In genomic region chr1:44105810-44106209, GRCh38 we compare ENCODE assay signal across 26 cellular contexts. TPM values are rescaled to one million over a fixed set of nuclear protein-coding genes. Genes with fewer than 3 reads are reported as not detected.
DNase-seq lines count a peak whose midpoint lies in the region; ATAC-seq and TF ChIP-seq lines count a peak whose summit lies in the region.
"Had no signal": no experiment of that assay in that cellular context is flagged by ENCODE, and none has a peak within 500 bp of the region (broad histone marks: within the 10 kb centered on the region; RNA-seq: fewer than 3 reads in every experiment).

No MANE protein-coding gene starts in this region.

- peaks cover 8% of the 10 kb centered on the region for H3K4me1 Mint-ChIP-seq in WTC11
- H3K4me1 Mint-ChIP-seq: CD14-positive monocyte; CD4-positive, CD25-positive, alpha-beta regulatory T cell; CD8-positive, alpha-beta memory T cell had no signal

- no peak for TF ChIP-seq CTCF in HEK293 (tag by site-specific recombination; IDR thresholded peaks at IDR 0.05)
- no peak for TF ChIP-seq CTCF in WTC11 (IDR thresholded peaks at IDR 0.05)
- TF ChIP-seq CTCF in esophagus muscularis mucosa (IDR thresholded peaks at IDR 0.05) = no peak
- no peak for TF ChIP-seq CTCF in smooth muscle cell (IDR thresholded peaks at IDR 0.05; ENCODE audit: borderline replicate concordance, insufficient read depth, poor library complexity, severe bottlenecking)

- H3K9me3 Mint-ChIP-seq in WTC11 = no peaks in the 10 kb centered on the region
- H3K9me3 Mint-ChIP-seq: CD8-positive, alpha-beta memory T cell had no signal

- CTCF ChIA-PET in HEK293 (lab: Yijun Ruan, JAX) (interaction anchor here (0.6 kb wide), 1 partner anchor 16 kb away, joined by 4 read pairs; no protein-coding TSS in a partner anchor), WTC11 (lab: Charles Lee) (interaction anchor here (0.6 kb wide), 1 partner anchor 502 kb away, joined by 3 read pairs; no protein-coding TSS in a partner anchor)

- H3K36me3 ChIP-seq in HEK293 (ENCODE audit: control insufficient read depth in 2 of 2, insufficient read depth in 1 of 2, low read length in 2 of 2) = no peaks in the 10 kb centered on the region
- no peaks in the 10 kb centered on the region for H3K36me3 ChIP-seq in esophagus muscularis mucosa
- H3K36me3 ChIP-seq in smooth muscle cell (ENCODE audit: low read depth) = no peaks in the 10 kb centered on the region
- H3K36me3 ChIP-seq: BE2C, BLaER1 had no signal

- H2AFZ ChIP-seq in smooth muscle cell (ENCODE audit: low read depth) = no peak overlapping the region

- WGBS in esophagus muscularis mucosa = 89% methylated on average over 3 of the region's 3 CpGs
- WGBS in smooth muscle cell (ENCODE audit: low lambda C conversion rate) = 96% methylated on average over 3 of the region's 3 CpGs

- H3K27me3 Mint-ChIP-seq in WTC11 (ENCODE audit: low read depth) = peaks cover 8% of the 10 kb centered on the region

- H3K79me2 ChIP-seq in smooth muscle cell (ENCODE audit: low read depth) = no peaks in the 10 kb centered on the region

- no peaks in the 10 kb centered on the region for H3K36me3 Mint-ChIP-seq in WTC11
- H3K36me3 Mint-ChIP-seq: CD14-positive monocyte; CD4-positive, alpha-beta memory T cell; CD4-positive, CD25-positive, alpha-beta regulatory T cell; CD8-positive, alpha-beta memory T cell had no signal

- H3K9me3 ChIP-seq in HEK293 (ENCODE audit: control insufficient read depth, insufficient read depth, low read depth, low read length) = no peaks in the 10 kb centered on the region
- no peaks in the 10 kb centered on the region for H3K9me3 ChIP-seq in esophagus muscularis mucosa
- H3K9me3 ChIP-seq in smooth muscle cell (replicated peaks; ENCODE audit: low read depth) = no peaks in the 10 kb centered on the region
- H3K9me3 ChIP-seq: BE2C, BLaER1 had no signal

- no peak for ATAC-seq in WTC11

- no peaks in the 10 kb centered on the region for H4K20me1 ChIP-seq in smooth muscle cell (ENCODE audit: low read depth)
- H4K20me1 ChIP-seq: BLaER1 had no signal

- no peak overlapping the region for H3K4me3 Mint-ChIP-seq in WTC11
- H3K4me3 Mint-ChIP-seq: CD14-positive monocyte; CD4-positive, alpha-beta memory T cell; CD4-positive, CD25-positive, alpha-beta regulatory T cell; CD8-positive, alpha-beta memory T cell had no signal

- no peaks in the 10 kb centered on the region for H3K4me1 ChIP-seq in HEK293 (ENCODE audit: control insufficient read depth, insufficient read depth, low read length)
- no peaks in the 10 kb centered on the region for H3K4me1 ChIP-seq in esophagus muscularis mucosa
- no peaks in the 10 kb centered on the region for H3K4me1 ChIP-seq in smooth muscle cell (ENCODE audit: low read depth)
- H3K4me1 ChIP-seq: BE2C, BLaER1 had no signal

- no peak for TF ChIP-seq POLR2A in esophagus muscularis mucosa (IDR thresholded peaks at IDR 0.05; ENCODE audit: low read depth)

- H3K27me3 ChIP-seq in esophagus muscularis mucosa = no peaks in the 10 kb centered on the region
- H3K27me3 ChIP-seq in smooth muscle cell (ENCODE audit: low read depth) = peaks cover 15% of the 10 kb centered on the region
- H3K27me3 ChIP-seq: BE2C, BLaER1 had no signal

- H3K27ac Mint-ChIP-seq in WTC11 = no peak overlapping the region
- H3K27ac Mint-ChIP-seq: CD14-positive monocyte; CD4-positive, alpha-beta memory T cell; CD4-positive, CD25-positive, alpha-beta regulatory T cell; CD8-positive, alpha-beta memory T cell had no signal

- H3K27ac ChIP-seq in HEK293 (ENCODE audit: extremely low read depth, low read depth, low read length) = no peak overlapping the region
- no peak overlapping the region for H3K27ac ChIP-seq in esophagus muscularis mucosa (replicated peaks in 1 of 4)
- H3K27ac ChIP-seq in smooth muscle cell (ENCODE audit: low read depth) = no peak overlapping the region
- H3K27ac ChIP-seq: BLaER1 had no signal

- H3K4me2 ChIP-seq in smooth muscle cell = no peak overlapping the region
- H3K4me2 ChIP-seq: BLaER1 had no signal

- no peak for TF ChIP-seq EP300 in esophagus muscularis mucosa (IDR thresholded peaks at IDR 0.05)

- H3K4me3 ChIP-seq in HEK293 (ENCODE audit: low read depth, low read length) (no peak overlapping the region), esophagus muscularis mucosa (no peak overlapping the region), smooth muscle cell (no peak overlapping the region)
- H3K4me3 ChIP-seq: BLaER1 had no signal

- POLR2A ChIA-PET in HEK293 (lab: Yijun Ruan, JAX) = no interaction called here
- POLR2A ChIA-PET in WTC11 (lab: Charles Lee) = no interaction called here

- DNase-seq in WTC11 (ENCODE audit: low spot score) (no peak), esophagus muscularis mucosa (ENCODE audit: extremely low spot score) (peak; percentile 77), smooth muscle cell (lab: John Stamatoyannopoulos, UW; ENCODE audit: unreplicated experiment) (no peak), posterior cingulate gyrus (no peak)
- no peak for DNase-seq in activated effector memory CD4-positive, alpha-beta T cell treated with Interleukin-2 at 50 U/mL for 16 hours
- DNase-seq: 8988T; ACHN; BE2C; C1 segment of cervical spinal cord; CD4-positive, alpha-beta memory T cell; CD4-positive, CD25-positive, alpha-beta regulatory T cell; CD8-positive, alpha-beta memory T cell; COR-L47; DMS 273 treated with DMSO at 0.1 percent for 48 hours; DMS153; DMS53; DMS79; DND-41; EL; GF-D8 had no signal

- H3F3A ChIP-seq in smooth muscle cell (ENCODE audit: low read depth) = no peaks in the 10 kb centered on the region

- H3K9ac ChIP-seq in smooth muscle cell (ENCODE audit: low read depth) = no peak overlapping the region
- H3K9ac ChIP-seq: BLaER1 had no signal

- intact Hi-C loops in esophagus muscularis mucosa (cut with DNase I) = no loop called here
- intact Hi-C loops in posterior cingulate gyrus (cut with DNase I) = no loop called here

TF ChIP-seq in HEK293, 187 proteins besides CTCF, POLR2A, EP300 and RAD21:
- peak; percentile 66 for TF ChIP-seq ZNF366 (tag by site-specific recombination; conservative IDR thresholded peaks at IDR 0.05)
- TF ChIP-seq ZNF354C (tag by site-specific recombination; IDR thresholded peaks at IDR 0.05; ENCODE audit: borderline replicate concordance, low read depth) = no peak

TF ChIP-seq in WTC11, 78 proteins besides CTCF, POLR2A, EP300 and RAD21:
- TF ChIP-seq USF2 (CRISPR knock-in tag; IDR thresholded peaks at IDR 0.05) (no peak), FOXK1 (CRISPR knock-in tag; IDR thresholded peaks at IDR 0.05) (no peak), ATF3 (CRISPR knock-in tag; conservative IDR thresholded peaks at IDR 0.05) (no peak), ZBTB43 (CRISPR knock-in tag; IDR thresholded peaks at IDR 0.05) (no peak), SMAD4 (CRISPR knock-in tag; IDR thresholded peaks at IDR 0.05) (no peak), RORB (CRISPR knock-in tag; IDR thresholded peaks at IDR 0.05) (no peak), ZNF121 (CRISPR knock-in tag; IDR thresholded peaks at IDR 0.05) (peak; percentile 88), SP1 (CRISPR knock-in tag; conservative IDR thresholded peaks at IDR 0.05) (no peak), NR3C1 (CRISPR knock-in tag; conservative IDR thresholded peaks at IDR 0.05; ENCODE audit: low read depth) (no peak)

RNA-seq across cellular contexts. Expression of gene KLF17, which starts 12.8 kb away (rescaled TPM):
- total RNA-seq in WTC11 (2021) = not detected in 3 replicates
- total RNA-seq in esophagus muscularis mucosa = 1 to 10 TPM in 2 of 4 donors, under 1 TPM in 2; 0.42 to 2.0 (median 1.1) TPM
- total RNA-seq in smooth muscle cell = 0.04 TPM in 1 of 2 replicates, not detected in the other
- polyA plus RNA-seq in smooth muscle cell = not detected in 2 replicates
- total RNA-seq: A673; CD4-positive, alpha-beta memory T cell; CD4-positive, CD25-positive, alpha-beta regulatory T cell; CD8-positive, alpha-beta memory T cell; Daoy had no signal
- polyA plus RNA-seq: CD14-positive monocyte; CD4-positive, alpha-beta memory T cell; CD4-positive, CD25-positive, alpha-beta regulatory T cell; CD8-positive, alpha-beta memory T cell had no signal

RNA-seq across cellular contexts. Expression of gene KLF18, which starts 35.6 kb away (rescaled TPM):
- 0.05 to 0.09 TPM (median 0.09 TPM) in 3 replicates for total RNA-seq in WTC11 (2021)
- not detected for total RNA-seq in esophagus muscularis mucosa
- total RNA-seq in smooth muscle cell = 0.67 TPM in 1 of 2 replicates, not detected in the other
- polyA plus RNA-seq in smooth muscle cell = not detected in 2 replicates
- total RNA-seq: A673; CD4-positive, alpha-beta memory T cell; CD4-positive, CD25-positive, alpha-beta regulatory T cell; CD8-positive, alpha-beta memory T cell; Daoy had no signal
- polyA plus RNA-seq: AG04450; CD14-positive monocyte; CD4-positive, alpha-beta memory T cell; CD4-positive, CD25-positive, alpha-beta regulatory T cell; CD8-positive, alpha-beta memory T cell had no signal

Comparison
In these comparisons a context has a peak if more than half of its experiments do, and no peak if none do; other contexts are left out.
1. Of the 8 proteins assayed by ChIP-seq in both HEK293 and WTC11: peak only in HEK293: none; only in WTC11: ZNF121; in both: none; in neither: 7.